16 cellular contexts compared by ENCODE assay signal in the genomic region with DNA sequence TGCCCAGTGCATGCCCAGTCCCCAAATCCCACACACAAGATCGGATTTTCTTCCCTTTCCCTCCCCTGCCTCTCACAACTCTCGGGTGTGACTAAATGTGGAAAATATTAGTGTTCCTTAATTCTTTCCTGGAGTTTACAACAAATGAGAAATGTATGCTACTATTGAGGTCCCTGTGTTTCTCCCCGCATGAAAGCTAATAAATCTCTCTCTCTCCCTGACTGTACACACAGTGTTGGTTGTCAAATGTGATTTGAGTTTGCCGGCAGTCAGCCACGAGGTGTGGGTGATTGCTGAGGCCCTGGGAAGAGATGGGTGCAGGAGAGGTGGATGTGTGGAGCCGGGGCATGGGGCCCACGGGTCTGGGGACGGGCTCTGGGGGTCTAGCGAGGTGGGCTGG.
DNase-seq lines count a peak whose midpoint lies in the region; ATAC-seq and TF ChIP-seq lines count a peak whose summit lies in the region.
"Had no signal": no experiment of that assay in that cellular context is flagged by ENCODE, and none has a peak within 500 bp of the region (broad histone marks: within the 10 kb centered on the region; RNA-seq: fewer than 3 reads in every experiment).

No MANE protein-coding gene starts in this region.

- H3K4me3 Mint-ChIP-seq in activated CD4-positive, alpha-beta T cell treated with anti-CD3 and anti-CD28 coated beads, Interleukin-2, amount 10 ng/mL, durations not matched to agents 7 days and 5 days = no peak overlapping the region
- H3K4me3 Mint-ChIP-seq in T-helper 17 cell = peak overlapping the region; percentile 78
- H3K4me3 Mint-ChIP-seq: GM23338, nephron had no signal

- H3K4me1 Mint-ChIP-seq in activated CD4-positive, alpha-beta T cell treated with anti-CD3 and anti-CD28 coated beads, Interleukin-2, amount 10 ng/mL, durations not matched to agents 7 days and 5 days = peaks cover 33% of the 10 kb centered on the region
- peaks cover 30% of the 10 kb centered on the region for H3K4me1 Mint-ChIP-seq in T-helper 17 cell

- no peak for TF ChIP-seq CTCF in neural cell (IDR thresholded peaks at IDR 0.05; ENCODE audit: poor library complexity, severe bottlenecking)

- no peaks in the 10 kb centered on the region for H3K36me3 Mint-ChIP-seq in activated CD4-positive, alpha-beta T cell treated with anti-CD3 and anti-CD28 coated beads, Interleukin-2, amount 10 ng/mL, durations not matched to agents 7 days and 5 days (ENCODE audit: low read depth)
- no peaks in the 10 kb centered on the region for H3K36me3 Mint-ChIP-seq in T-helper 17 cell (ENCODE audit: low read depth)

- CTCF ChIA-PET in activated CD4-positive, alpha-beta T cell treated with anti-CD3 and anti-CD28 coated beads, Interleukin-2, amount 10 ng/mL, durations not matched to agents 7 days and 5 days (lab: Charles Lee) = no interaction called here

- DNase-seq in activated CD4-positive, alpha-beta T cell treated with anti-CD3 and anti-CD28 coated beads, Interleukin-2, amount 10 ng/mL, durations not matched to agents 7 days and 5 days = no peak
- DNase-seq in activated CD4-positive, alpha-beta T cell treated with anti-CD3 and anti-CD28 coated beads for 4 hours = no peak
- DNase-seq in T-helper 17 cell = no peak
- DNase-seq in NCI-H524 treated with DMSO at 0.1 percent for 48 hours (lab: John Stamatoyannopoulos, UW) = no peak
- DNase-seq in pons (ENCODE audit: low spot score) = no peak
- DNase-seq in MG63 = no peak
- DNase-seq: foreskin fibroblast; IMR-90; NK-92 treated with Interleukin-12 subunit alpha and Interleukin-12 subunit beta, amount 100 ng/mL, for 24 hours; SHP77; thyroid gland had no signal

- no peaks in the 10 kb centered on the region for H3K27me3 ChIP-seq in neural cell (ENCODE audit: insufficient read depth, low read depth, low read length)
- no peaks in the 10 kb centered on the region for H3K27me3 ChIP-seq in MG63
- H3K27me3 ChIP-seq: right lobe of liver, thyroid gland had no signal

- H3K27ac ChIP-seq in neural cell (ENCODE audit: low read length) = peak overlapping the region; percentile 35
- H3K27ac ChIP-seq: right lobe of liver, thyroid gland had no signal

- H3K36me3 ChIP-seq in neural cell (ENCODE audit: insufficient read depth, low read length) (no peaks in the 10 kb centered on the region), MG63 (no peaks in the 10 kb centered on the region)
- H3K36me3 ChIP-seq: right lobe of liver, thyroid gland had no signal

- ATAC-seq in GM19351 (IDR thresholded peaks at IDR 0.05; ENCODE audit: unreplicated experiment) (peak; percentile 27), T-helper 17 cell (no peak)
- ATAC-seq: right lobe of liver had no signal

- H3K27me3 Mint-ChIP-seq in activated CD4-positive, alpha-beta T cell treated with anti-CD3 and anti-CD28 coated beads, Interleukin-2, amount 10 ng/mL, durations not matched to agents 7 days and 5 days = peaks cover 22% of the 10 kb centered on the region
- H3K27me3 Mint-ChIP-seq in T-helper 17 cell = peaks cover 19% of the 10 kb centered on the region

- no peak for TF ChIP-seq RAD21 in neural cell (conservative IDR thresholded peaks at IDR 0.05)

- POLR2A ChIA-PET in activated CD4-positive, alpha-beta T cell treated with anti-CD3 and anti-CD28 coated beads, Interleukin-2, amount 10 ng/mL, durations not matched to agents 7 days and 5 days (lab: Charles Lee) = no interaction called here

- H3K9me2 ChIP-seq in neural cell (ENCODE audit: insufficient read depth, low read length) = no peaks in the 10 kb centered on the region

- H2AFZ ChIP-seq in neural cell (ENCODE audit: low read depth, low read length) = no peak overlapping the region
- H2AFZ ChIP-seq: GM23338 had no signal

- no peaks in the 10 kb centered on the region for H3K79me2 ChIP-seq in neural cell (replicated peaks; ENCODE audit: insufficient read depth, low read length)

- no peaks in the 10 kb centered on the region for H3F3A ChIP-seq in neural cell (ENCODE audit: insufficient read depth, low read length, poor library complexity, severe bottlenecking)

- H4K20me1 ChIP-seq in neural cell (ENCODE audit: insufficient read depth) = no peaks in the 10 kb centered on the region

- peak overlapping the region; percentile 67 for H3K27ac Mint-ChIP-seq in activated CD4-positive, alpha-beta T cell treated with anti-CD3 and anti-CD28 coated beads, Interleukin-2, amount 10 ng/mL, durations not matched to agents 7 days and 5 days
- peak overlapping the region; percentile 21 for H3K27ac Mint-ChIP-seq in T-helper 17 cell
- H3K27ac Mint-ChIP-seq: nephron had no signal

- H3K4me3 ChIP-seq in neural cell (ENCODE audit: low read length) (peak overlapping the region; percentile 17), MG63 (no peak overlapping the region)
- H3K4me3 ChIP-seq: GM23338, right lobe of liver, thyroid gland had no signal

- H3K4me2 ChIP-seq in neural cell (ENCODE audit: low read length) = peak overlapping the region; percentile 37
- H3K4me2 ChIP-seq: GM23338 had no signal

- peak; percentile 18 for TF ChIP-seq EP300 in neural cell (conservative IDR thresholded peaks at IDR 0.05; ENCODE audit: poor library complexity, severe bottlenecking)

- H3K9ac ChIP-seq in neural cell (ENCODE audit: low read length) = peak overlapping the region; percentile 43

- no peaks in the 10 kb centered on the region for H3K9me3 Mint-ChIP-seq in activated CD4-positive, alpha-beta T cell treated with anti-CD3 and anti-CD28 coated beads, Interleukin-2, amount 10 ng/mL, durations not matched to agents 7 days and 5 days
- H3K9me3 Mint-ChIP-seq: GM23338 had no signal

- H3K9me3 ChIP-seq in T-helper 17 cell (ENCODE audit: control insufficient read depth, low read length, poor library complexity, severe bottlenecking) (no peaks in the 10 kb centered on the region), neural cell (ENCODE audit: low read length) (no peaks in the 10 kb centered on the region), MG63 (no peaks in the 10 kb centered on the region)
- H3K9me3 ChIP-seq: right lobe of liver, thyroid gland had no signal

TF ChIP-seq in neural cell, 6 proteins besides CTCF, POLR2A, EP300 and RAD21:
- TF ChIP-seq, protein P1, sequence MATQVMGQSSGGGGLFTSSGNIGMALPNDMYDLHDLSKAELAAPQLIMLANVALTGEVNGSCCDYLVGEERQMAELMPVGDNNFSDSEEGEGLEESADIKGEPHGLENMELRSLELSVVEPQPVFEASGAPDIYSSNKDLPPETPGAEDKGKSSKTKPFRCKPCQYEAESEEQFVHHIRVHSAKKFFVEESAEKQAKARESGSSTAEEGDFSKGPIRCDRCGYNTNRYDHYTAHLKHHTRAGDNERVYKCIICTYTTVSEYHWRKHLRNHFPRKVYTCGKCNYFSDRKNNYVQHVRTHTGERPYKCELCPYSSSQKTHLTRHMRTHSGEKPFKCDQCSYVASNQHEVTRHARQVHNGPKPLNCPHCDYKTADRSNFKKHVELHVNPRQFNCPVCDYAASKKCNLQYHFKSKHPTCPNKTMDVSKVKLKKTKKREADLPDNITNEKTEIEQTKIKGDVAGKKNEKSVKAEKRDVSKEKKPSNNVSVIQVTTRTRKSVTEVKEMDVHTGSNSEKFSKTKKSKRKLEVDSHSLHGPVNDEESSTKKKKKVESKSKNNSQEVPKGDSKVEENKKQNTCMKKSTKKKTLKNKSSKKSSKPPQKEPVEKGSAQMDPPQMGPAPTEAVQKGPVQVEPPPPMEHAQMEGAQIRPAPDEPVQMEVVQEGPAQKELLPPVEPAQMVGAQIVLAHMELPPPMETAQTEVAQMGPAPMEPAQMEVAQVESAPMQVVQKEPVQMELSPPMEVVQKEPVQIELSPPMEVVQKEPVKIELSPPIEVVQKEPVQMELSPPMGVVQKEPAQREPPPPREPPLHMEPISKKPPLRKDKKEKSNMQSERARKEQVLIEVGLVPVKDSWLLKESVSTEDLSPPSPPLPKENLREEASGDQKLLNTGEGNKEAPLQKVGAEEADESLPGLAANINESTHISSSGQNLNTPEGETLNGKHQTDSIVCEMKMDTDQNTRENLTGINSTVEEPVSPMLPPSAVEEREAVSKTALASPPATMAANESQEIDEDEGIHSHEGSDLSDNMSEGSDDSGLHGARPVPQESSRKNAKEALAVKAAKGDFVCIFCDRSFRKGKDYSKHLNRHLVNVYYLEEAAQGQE (IDR thresholded peaks at IDR 0.05; ENCODE audit: borderline replicate concordance) = no peak
- no peak for TF ChIP-seq SMC3 (conservative IDR thresholded peaks at IDR 0.05; ENCODE audit: poor library complexity)
- peak; percentile 21 for TF ChIP-seq POLR2AphosphoS5 (IDR thresholded peaks at IDR 0.05)
- no peak for TF ChIP-seq EZH2 (IDR thresholded peaks at IDR 0.05; ENCODE audit: borderline replicate concordance, insufficient read depth, low read length, poor library complexity, severe bottlenecking)
- TF ChIP-seq MXI1 (conservative IDR thresholded peaks at IDR 0.05; ENCODE audit: poor library complexity, severe bottlenecking) = peak; percentile 28
